11 cellular contexts compared by ENCODE assay signal in genomic region chr3:37129871-37130270, GRCh38. TPM values are rescaled to one million over a fixed set of nuclear protein-coding genes. Genes with fewer than 3 reads are reported as not detected.
DNase-seq lines count a peak whose midpoint lies in the region; ATAC-seq and TF ChIP-seq lines count a peak whose summit lies in the region.
"Had no signal": no experiment of that assay in that cellular context is flagged by ENCODE, and none has a peak within 500 bp of the region (broad histone marks: within the 10 kb centered on the region; RNA-seq: fewer than 3 reads in every experiment).

No MANE protein-coding gene starts in this region.

- H3F3A ChIP-seq in SK-N-SH (replicated peaks; ENCODE audit: insufficient read depth): no peaks in the 10 kb centered on the region

- DNase-seq in SK-N-SH (no peak), RKO (ENCODE audit: low spot score) (peak; percentile 87), mesenchymal stem cell (peak; percentile 50), NCI-H2081 treated with DMSO at 0.1 percent for 48 hours (lab: John Stamatoyannopoulos, UW) (no peak), trophoblast cell (no peak)
- DNase-seq: DMS153, nephron progenitor cell had no signal

- CTCF ChIA-PET in SK-N-SH (lab: Yijun Ruan, JAX): no interaction called here

- H3K4me1 ChIP-seq in SK-N-SH (ENCODE audit: control insufficient read depth in 1 of 2, insufficient read depth in 2 of 2, low read depth in 1 of 2, low read length in 1 of 2) (peaks cover 0 to 16% of the 10 kb centered on the region in 2 experiments; a peak in 2 of 4 replicates), mesenchymal stem cell (ENCODE audit: control insufficient read depth, insufficient read depth, low read depth, low read length) (peaks cover 3% of the 10 kb centered on the region), trophoblast cell (ENCODE audit: control insufficient read depth in 1 of 2, insufficient read depth in 2 of 2, low read length in 2 of 2) (no peaks in the 10 kb centered on the region)

- H3K4me2 ChIP-seq in SK-N-SH (no peak overlapping the region), mesenchymal stem cell (ENCODE audit: low read length, poor library complexity, severe bottlenecking) (no peak overlapping the region), trophoblast cell (ENCODE audit: low read length) (no peak overlapping the region)

- H3K79me2 ChIP-seq in SK-N-SH (ENCODE audit: insufficient read depth) (peaks cover 70% of the 10 kb centered on the region), trophoblast cell (ENCODE audit: control insufficient read depth, insufficient read depth, low read length, poor library complexity) (no peaks in the 10 kb centered on the region)

- H3K4ac ChIP-seq in mesenchymal stem cell (ENCODE audit: low read depth in 1 of 2, low read length in 2 of 2) (no peak overlapping the region), trophoblast cell (ENCODE audit: low read depth, low read length) (no peak overlapping the region)

- no peak overlapping the region for H2BK12ac ChIP-seq in mesenchymal stem cell (ENCODE audit: low read length in 2 of 2)
- no peak overlapping the region for H2BK12ac ChIP-seq in trophoblast cell (ENCODE audit: low read length)

- no peak overlapping the region for H2AK5ac ChIP-seq in mesenchymal stem cell (ENCODE audit: low read length, severe bottlenecking)
- no peak overlapping the region for H2AK5ac ChIP-seq in trophoblast cell (ENCODE audit: low read length)

- H3K27me3 ChIP-seq in SK-N-SH (ENCODE audit: insufficient read depth): no peaks in the 10 kb centered on the region
- no peaks in the 10 kb centered on the region for H3K27me3 ChIP-seq in mesenchymal stem cell (ENCODE audit: control insufficient read depth in 1 of 2, insufficient read depth in 1 of 2, low read length in 2 of 2)
- H3K27me3 ChIP-seq in trophoblast cell (ENCODE audit: insufficient read depth, low read length): no peaks in the 10 kb centered on the region

- no peak overlapping the region for H3K18ac ChIP-seq in mesenchymal stem cell (ENCODE audit: low read depth in 1 of 2, low read length in 2 of 2)
- H3K18ac ChIP-seq in trophoblast cell (ENCODE audit: low read length): no peak overlapping the region

- no peak overlapping the region for H3K23ac ChIP-seq in mesenchymal stem cell (ENCODE audit: low read length in 2 of 2)
- H3K23ac ChIP-seq in trophoblast cell (ENCODE audit: low read length): no peak overlapping the region

- no peak overlapping the region for H2BK120ac ChIP-seq in mesenchymal stem cell (ENCODE audit: low read depth, low read length)
- H2BK120ac ChIP-seq in trophoblast cell (ENCODE audit: insufficient read depth, low read length, poor library complexity): no peak overlapping the region

- no peak overlapping the region for H3K9ac ChIP-seq in SK-N-SH
- no peak overlapping the region for H3K9ac ChIP-seq in mesenchymal stem cell (ENCODE audit: low read length)
- no peak overlapping the region for H3K9ac ChIP-seq in trophoblast cell (ENCODE audit: low read length)

- H3K4me3 ChIP-seq in SK-N-SH (ENCODE audit: low read depth in 2 of 2, low read length in 1 of 2) (no peak overlapping the region), mesenchymal stem cell (ENCODE audit: insufficient read depth in 1 of 2, low read depth in 1 of 2, low read length in 2 of 2) (no peak overlapping the region), trophoblast cell (ENCODE audit: low read depth, low read length) (no peak overlapping the region)

- no peak overlapping the region for H3K14ac ChIP-seq in mesenchymal stem cell (ENCODE audit: low read length in 2 of 2)
- H3K14ac ChIP-seq in trophoblast cell (ENCODE audit: low read length): no peak overlapping the region

- no peak for TF ChIP-seq CTCF in SK-N-SH (IDR thresholded peaks at IDR 0.05)

- H3K9me3 ChIP-seq in SK-N-SH: no peaks in the 10 kb centered on the region
- H3K9me3 ChIP-seq in mesenchymal stem cell (ENCODE audit: control insufficient read depth, low read length): no peaks in the 10 kb centered on the region
- no peaks in the 10 kb centered on the region for H3K9me3 ChIP-seq in trophoblast cell (ENCODE audit: insufficient read depth, low read depth, low read length)

- peaks cover 17% of the 10 kb centered on the region for H4K20me1 ChIP-seq in SK-N-SH (ENCODE audit: insufficient read depth)

- no peak overlapping the region for H2BK5ac ChIP-seq in mesenchymal stem cell (ENCODE audit: low read depth, low read length, poor library complexity, severe bottlenecking)
- H2BK5ac ChIP-seq in trophoblast cell (ENCODE audit: low read depth, low read length, poor library complexity): no peak overlapping the region

- H3K36me3 ChIP-seq in SK-N-SH (replicated peaks in 1 of 2; ENCODE audit: control insufficient read depth in 1 of 2, insufficient read depth in 2 of 2, low read length in 1 of 2) (peaks cover 0 to 7% of the 10 kb centered on the region in 2 experiments), mesenchymal stem cell (ENCODE audit: control insufficient read depth in 1 of 2, insufficient read depth in 2 of 2, low read depth in 1 of 2, low read length in 2 of 2) (peaks cover 0 to 24% of the 10 kb centered on the region in 2 experiments), trophoblast cell (ENCODE audit: control insufficient read depth in 1 of 2, insufficient read depth in 2 of 2, low read length in 2 of 2) (no peaks in the 10 kb centered on the region)

- no peak for TF ChIP-seq EP300 in SK-N-SH (IDR thresholded peaks at IDR 0.05; ENCODE audit: borderline replicate concordance in 1 of 2, low read depth in 1 of 2, low read length in 1 of 2)

- H4K8ac ChIP-seq in mesenchymal stem cell (ENCODE audit: low read length): no peak overlapping the region
- H4K8ac ChIP-seq in trophoblast cell (ENCODE audit: low read depth, low read length): no peak overlapping the region

- no peak for TF ChIP-seq RAD21 in SK-N-SH (IDR thresholded peaks at IDR 0.05; ENCODE audit: low read length)

- no peak overlapping the region for H2AFZ ChIP-seq in SK-N-SH (ENCODE audit: low read depth)
- H2AFZ ChIP-seq in mesenchymal stem cell (ENCODE audit: low read depth, low read length): no peak overlapping the region
- H2AFZ ChIP-seq in trophoblast cell (ENCODE audit: insufficient read depth, low read length, poor library complexity): no peak overlapping the region

- no peak overlapping the region for H2BK15ac ChIP-seq in mesenchymal stem cell (ENCODE audit: low read depth, poor library complexity, severe bottlenecking)

- H4K91ac ChIP-seq in mesenchymal stem cell (ENCODE audit: low read length) (no peak overlapping the region), trophoblast cell (ENCODE audit: low read depth, low read length) (no peak overlapping the region)

- H3K79me1 ChIP-seq in mesenchymal stem cell (replicated peaks; ENCODE audit: low read length, poor library complexity, severe bottlenecking): peaks cover 15% of the 10 kb centered on the region
- no peaks in the 10 kb centered on the region for H3K79me1 ChIP-seq in trophoblast cell (ENCODE audit: low read length)

- ATAC-seq in SK-N-SH treated with all-trans-retinoic acid at 6 μM for 48 hours (no peak), HG02610 (IDR thresholded peaks at IDR 0.05; ENCODE audit: unreplicated experiment) (peak; percentile 69), HG03045 (IDR thresholded peaks at IDR 0.05; ENCODE audit: unreplicated experiment) (no peak)

- POLR2A ChIA-PET in SK-N-SH (lab: Yijun Ruan, JAX): no interaction called here

- H3K27ac ChIP-seq in SK-N-SH (ENCODE audit: low read depth in 2 of 2, low read length in 1 of 2) (no peak overlapping the region), mesenchymal stem cell (ENCODE audit: low read length, poor library complexity, severe bottlenecking) (no peak overlapping the region), trophoblast cell (ENCODE audit: low read depth, low read length) (no peak overlapping the region)
- H3K27ac ChIP-seq: 22Rv1 had no signal

- H3K9me2 ChIP-seq in SK-N-SH: no peaks in the 10 kb centered on the region

- WGBS in SK-N-SH (ENCODE audit: low lambda C conversion rate): 85% methylated on average over 3 of the region's 3 CpGs
- WGBS in mesenchymal stem cell: 38% methylated on average over 2 of the region's 3 CpGs
- WGBS in trophoblast cell (ENCODE audit: extremely low coverage, insufficient coverage, insufficient read length): no CpG with 5 or more reads among the region's 3 CpGs

- H4K12ac ChIP-seq in trophoblast cell (ENCODE audit: low read depth, low read length): no peak overlapping the region

TF ChIP-seq in SK-N-SH, 30 proteins besides CTCF, POLR2A, EP300 and RAD21:
- TF ChIP-seq FOSL2 (IDR thresholded peaks at IDR 0.05; ENCODE audit: borderline replicate concordance, low read depth): no peak
- TF ChIP-seq MAX (IDR thresholded peaks at IDR 0.05; ENCODE audit: low read depth): no peak
- no peak for TF ChIP-seq NFIC (IDR thresholded peaks at IDR 0.05; ENCODE audit: borderline replicate concordance)
- no peak for TF ChIP-seq ELF1 (IDR thresholded peaks at IDR 0.05)
- TF ChIP-seq TCF12 (IDR thresholded peaks at IDR 0.05): 0 out of 2 replicates have a peak, but pooled peaks have one; percentile 24

TF ChIP-seq in SK-N-SH treated with all-trans-retinoic acid at 6 μM for 48 hours, 23 proteins besides CTCF, POLR2A, EP300 and RAD21 (continues in another document):
- TF ChIP-seq PPARA (CRISPR knock-in tag; IDR thresholded peaks at IDR 0.05; ENCODE audit: borderline replicate concordance) (no peak), TSHZ2 (CRISPR knock-in tag; IDR thresholded peaks at IDR 0.05) (no peak)

RNA-seq across cellular contexts. Expression of gene LRRFIP2, which starts 44.5 kb away (rescaled TPM):
- polyA plus RNA-seq in SK-N-SH (2012; rRNA removed): 27.2 and 29.8 TPM in 2 replicates
- polyA plus RNA-seq in SK-N-SH (2012; cell fraction: cytosol; rRNA removed): 35.1 and 44.4 TPM in 2 replicates
- polyA plus RNA-seq in SK-N-SH (2012; cell fraction: nucleus; rRNA removed): 24.2 and 39.5 TPM in 2 replicates
- polyA plus RNA-seq in mesenchymal stem cell (2013, experiment 1 of 2): 50.9 TPM
- polyA plus RNA-seq in mesenchymal stem cell (2013, experiment 2 of 2): 49.6 TPM
- polyA plus RNA-seq in trophoblast cell (2013): 38.9 and 39.7 TPM in 2 replicates

Comparison
In these comparisons a context has a peak if more than half of its experiments do, and no peak if none do; other contexts are left out.
1. DNase-seq: peak in RKO (single experiment) and mesenchymal stem cell (single experiment); none in SK-N-SH (single experiment), NCI-H2081 treated with DMSO at 0.1 percent for 48 hours (single experiment) and trophoblast cell (0 of 2).